Comparison of ENCODE assay signal across 8 cellular contexts in genomic region chr4:150242820-150243458, GRCh38.
DNase-seq lines count a peak whose midpoint lies in the region; ATAC-seq and TF ChIP-seq lines count a peak whose summit lies in the region.

No MANE protein-coding gene starts in this region.

- no peaks in the 10 kb centered on the region for H3K9me2 ChIP-seq in OCI-LY7 (ENCODE audit: insufficient read depth, low read length)

- BruUV-seq in OCI-LY7 (replicated peaks; lab: Mats Ljungman, UMichigan): no TSS peak

- no peaks in the 10 kb centered on the region for H4K20me1 ChIP-seq in OCI-LY7 (ENCODE audit: insufficient read depth, low read length)

- H3K4ac ChIP-seq in neuronal stem cell (ENCODE audit: low read length): no peak overlapping the region

- H2AFZ ChIP-seq in OCI-LY7 (ENCODE audit: low read length): no peak overlapping the region
- no peak overlapping the region for H2AFZ ChIP-seq in neuronal stem cell (ENCODE audit: low read length)

- H3K18ac ChIP-seq in neuronal stem cell (ENCODE audit: low read length): no peak overlapping the region

- peak; percentile 87 for TF ChIP-seq CTCF in OCI-LY7 (conservative IDR thresholded peaks at IDR 0.05; ENCODE audit: low read length)

- H4K8ac ChIP-seq in neuronal stem cell (ENCODE audit: low read depth, low read length): no peak overlapping the region

- ATAC-seq in GM21717 (IDR thresholded peaks at IDR 0.05; ENCODE audit: unreplicated experiment) (peak; percentile 63), HG03039 (IDR thresholded peaks at IDR 0.05; ENCODE audit: unreplicated experiment) (no peak)

- no peak overlapping the region for H2BK15ac ChIP-seq in neuronal stem cell (ENCODE audit: low read length)

- H3K79me2 ChIP-seq in OCI-LY7 (ENCODE audit: insufficient read depth, low read depth, low read length): no peaks in the 10 kb centered on the region

- H3K14ac ChIP-seq in neuronal stem cell (ENCODE audit: low read length): no peak overlapping the region

- no peak overlapping the region for H2BK5ac ChIP-seq in neuronal stem cell (ENCODE audit: low read length)

- H3K9ac ChIP-seq in neuronal stem cell (ENCODE audit: low read depth, low read length, poor library complexity): no peak overlapping the region

- H4K91ac ChIP-seq in neuronal stem cell (ENCODE audit: low read depth, low read length, poor library complexity): no peak overlapping the region

- H3K27me3 ChIP-seq in neuronal stem cell (ENCODE audit: control insufficient read depth in 3 of 3, insufficient read depth in 3 of 3, low read depth in 1 of 3, low read length in 3 of 3): no peaks in the 10 kb centered on the region

- H3K27ac ChIP-seq in OCI-LY7 (ENCODE audit: low read depth, low read length, poor library complexity, severe bottlenecking): no peak overlapping the region
- no peak overlapping the region for H3K27ac ChIP-seq in neuronal stem cell (replicated peaks; ENCODE audit: low read length)

- no peak for TF ChIP-seq POLR2A in erythroblast (IDR thresholded peaks at IDR 0.05; ENCODE audit: low read length)

- POLR2A ChIA-PET in OCI-LY7 (lab: Charles Lee): no interaction called here

- WGBS in neuronal stem cell (ENCODE audit: extremely low coverage in 2 of 2, insufficient read length in 2 of 2, insufficient replicate concordance in 1 of 2), 2 donors: no CpG with 5 or more reads among the region's 6 CpGs

- CTCF ChIA-PET in OCI-LY7 (lab: Charles Lee; ENCODE audit: unreplicated experiment): interaction anchor here (0.5 kb wide), 1 partner anchor 44 kb away, joined by 5 read pairs; no protein-coding TSS in a partner anchor

- H2AK5ac ChIP-seq in neuronal stem cell (ENCODE audit: low read depth, low read length): no peak overlapping the region

- intact Hi-C loops in OCI-LY7 (cut with micrococcal nuclease; ENCODE audit: unreplicated experiment): loop anchor here (5.0 kb wide), 1 partner anchor 246 kb away; no protein-coding TSS in a partner anchor

- no peaks in the 10 kb centered on the region for H3K4me1 ChIP-seq in OCI-LY7 (ENCODE audit: insufficient read depth, low read length, poor library complexity, severe bottlenecking)
- no peaks in the 10 kb centered on the region for H3K4me1 ChIP-seq in neuronal stem cell (ENCODE audit: control insufficient read depth in 2 of 2, insufficient read depth in 1 of 2, low read depth in 1 of 2, low read length in 2 of 2)

- DNase-seq in NCI-H1417 (lab: John Stamatoyannopoulos, UW) (peak; percentile 14 to 63 (median 18)), NCI-H1417 treated with DMSO at 0.1 percent for 48 hours (lab: John Stamatoyannopoulos, UW) (no peak), OCI-LY7 (ENCODE audit: low spot score) (peak; percentile 21), erythroblast (lab: John Stamatoyannopoulos, UW) (peak; percentile 11 to 46), neuronal stem cell (ENCODE audit: low spot score) (peak; percentile 37)
- DNase-seq in NK-92 treated with Interleukin-12 subunit alpha and Interleukin-12 subunit beta, amount 100 ng/mL, for 24 hours (lab: John Stamatoyannopoulos, UW): no peak

- H2BK120ac ChIP-seq in neuronal stem cell (ENCODE audit: low read depth, low read length): no peak overlapping the region

- H3K4me2 ChIP-seq in OCI-LY7 (ENCODE audit: low read length): no peak overlapping the region
- no peak overlapping the region for H3K4me2 ChIP-seq in neuronal stem cell (ENCODE audit: insufficient read depth, low read length, poor library complexity, severe bottlenecking)

- no peaks in the 10 kb centered on the region for H3K79me1 ChIP-seq in neuronal stem cell (ENCODE audit: low read depth, low read length)

- no peaks in the 10 kb centered on the region for H3K9me3 ChIP-seq in OCI-LY7 (ENCODE audit: low read length)
- H3K9me3 ChIP-seq in neuronal stem cell (replicated peaks in 1 of 2; ENCODE audit: control insufficient read depth in 2 of 2, insufficient read depth in 1 of 2, low read depth in 1 of 2, low read length in 2 of 2): no peaks in the 10 kb centered on the region

- no peak overlapping the region for H3K23ac ChIP-seq in neuronal stem cell (ENCODE audit: low read depth, low read length, poor library complexity)

- H2BK12ac ChIP-seq in neuronal stem cell (ENCODE audit: low read length): no peak overlapping the region

- H3K36me3 ChIP-seq in OCI-LY7 (ENCODE audit: insufficient read depth, low read length): no peaks in the 10 kb centered on the region
- H3K36me3 ChIP-seq in neuronal stem cell (replicated peaks in 1 of 2; ENCODE audit: control insufficient read depth in 2 of 2, insufficient read depth in 2 of 2, low read length in 2 of 2): peaks cover 2 to 59% of the 10 kb centered on the region in 2 donors

- no peak overlapping the region for H3K4me3 ChIP-seq in OCI-LY7 (ENCODE audit: low read depth, low read length, poor library complexity, severe bottlenecking)
- no peak overlapping the region for H3K4me3 ChIP-seq in neuronal stem cell (ENCODE audit: low read length in 2 of 2)

Comparison
In these comparisons a context has a peak if more than half of its experiments do, and no peak if none do; other contexts are left out.
1. DNase-seq: peak in NCI-H1417 (3 of 3), OCI-LY7 (single experiment), erythroblast (2 of 2) and neuronal stem cell (single experiment); none in NCI-H1417 treated with DMSO at 0.1 percent for 48 hours (single experiment) and NK-92 treated with Interleukin-12 subunit alpha and Interleukin-12 subunit beta, amount 100 ng/mL, for 24 hours (single experiment).